Comparison of ENCODE assay signal across 8 cellular contexts in the genomic region with DNA sequence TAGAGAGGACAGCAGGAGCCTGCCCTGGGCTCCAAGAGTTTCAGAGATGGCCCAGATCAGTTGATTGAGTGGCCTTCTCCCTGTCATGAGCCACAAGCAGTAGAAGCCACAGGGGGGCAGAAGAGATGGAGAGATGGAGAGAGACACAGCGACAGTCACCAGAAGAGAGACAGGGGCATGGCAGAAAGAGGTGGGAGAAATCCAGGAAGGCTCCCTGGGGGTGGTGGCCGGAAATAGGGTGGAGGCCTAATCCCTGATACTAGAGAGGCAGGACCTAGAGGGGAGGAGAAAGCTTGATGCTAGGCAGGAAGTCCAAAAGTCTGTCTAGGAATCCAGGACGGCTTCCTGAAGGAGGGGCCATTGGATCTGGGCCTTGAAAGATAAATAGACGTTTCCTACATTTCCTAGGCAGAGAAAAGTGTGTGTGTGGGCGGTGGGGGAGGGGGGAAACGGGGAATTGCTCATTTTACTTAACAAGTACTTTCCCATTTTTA. TPM values are rescaled to one million over a fixed set of nuclear protein-coding genes. Genes with fewer than 3 reads are reported as not detected.
A peak's percentile ranks its signal among the peaks of the same experiment; 100 is the strongest.
DNase-seq lines count a peak whose midpoint lies in the region; ATAC-seq and TF ChIP-seq lines count a peak whose summit lies in the region.

No MANE protein-coding gene starts in this region.

- 56% methylated on average over 3 of the region's 6 CpGs for WGBS in mesenchymal stem cell

- H3K9me3 ChIP-seq in SJCRH30 (replicated peaks) (no peaks in the 10 kb centered on the region), breast epithelium (no peaks in the 10 kb centered on the region), mesenchymal stem cell (ENCODE audit: control insufficient read depth, low read length) (no peaks in the 10 kb centered on the region), vagina (no peaks in the 10 kb centered on the region)

- no peak overlapping the region for H3K4ac ChIP-seq in mesenchymal stem cell (ENCODE audit: low read depth in 1 of 2, low read length in 2 of 2)

- no peak overlapping the region for H2BK15ac ChIP-seq in mesenchymal stem cell (ENCODE audit: low read depth, poor library complexity, severe bottlenecking)

- H3K4me3 ChIP-seq in SJCRH30 (no peak overlapping the region), breast epithelium (peak overlapping the region; percentile 32 to 84 (median 80)), mesenchymal stem cell (ENCODE audit: insufficient read depth in 1 of 2, low read depth in 1 of 2, low read length in 2 of 2) (no peak overlapping the region), vagina (peak overlapping the region in 1 of 2 donors; percentile 69)

- H2AK5ac ChIP-seq in mesenchymal stem cell (ENCODE audit: low read length, severe bottlenecking), result no peak overlapping the region

- peak overlapping the region; percentile 72 for H3K9ac ChIP-seq in mesenchymal stem cell (ENCODE audit: low read length)

- H2BK120ac ChIP-seq in mesenchymal stem cell (ENCODE audit: low read depth, low read length), result no peak overlapping the region

- no peak overlapping the region for H3K14ac ChIP-seq in mesenchymal stem cell (ENCODE audit: low read length in 2 of 2)

- H3K27me3 ChIP-seq in SJCRH30 (no peaks in the 10 kb centered on the region; the same call in 1 of the 2 replicates), breast epithelium (no peaks in the 10 kb centered on the region), mesenchymal stem cell (ENCODE audit: control insufficient read depth in 1 of 2, insufficient read depth in 1 of 2, low read length in 2 of 2) (no peaks in the 10 kb centered on the region), vagina (no peaks in the 10 kb centered on the region)

- no peak overlapping the region for H3K27ac ChIP-seq in SJCRH30
- peak overlapping the region; percentile 95 to 97 for H3K27ac ChIP-seq in breast epithelium
- H3K27ac ChIP-seq in mesenchymal stem cell (ENCODE audit: low read length, poor library complexity, severe bottlenecking), result no peak overlapping the region
- H3K27ac ChIP-seq in vagina, result peak overlapping the region; percentile 89

- H3K4me1 ChIP-seq in SJCRH30 (no peaks in the 10 kb centered on the region), breast epithelium (peaks cover 3 to 10% of the 10 kb centered on the region in 2 donors), mesenchymal stem cell (ENCODE audit: control insufficient read depth, insufficient read depth, low read depth, low read length) (peaks cover 16% of the 10 kb centered on the region), vagina (peaks cover 55% of the 10 kb centered on the region)

- peak overlapping the region; percentile 12 for H4K8ac ChIP-seq in mesenchymal stem cell (ENCODE audit: low read length)

- no peak overlapping the region for H4K91ac ChIP-seq in mesenchymal stem cell (ENCODE audit: low read length)

- intact Hi-C loops in breast epithelium (cut with DNase I; ENCODE audit: low total_unique reads), result no loop called here
- intact Hi-C loops in vagina (cut with DNase I), result no loop called here

- H3K4me2 ChIP-seq in mesenchymal stem cell (ENCODE audit: low read length, poor library complexity, severe bottlenecking), result no peak overlapping the region

- H3K23ac ChIP-seq in mesenchymal stem cell (ENCODE audit: low read length in 2 of 2), result no peak overlapping the region

- no peak overlapping the region for H2BK5ac ChIP-seq in mesenchymal stem cell (ENCODE audit: low read depth, low read length, poor library complexity, severe bottlenecking)

- H3K18ac ChIP-seq in mesenchymal stem cell (ENCODE audit: low read depth in 1 of 2, low read length in 2 of 2), result peak overlapping the region; percentile 6 to 11

- DNase-seq in activated CD8-positive, alpha-beta memory T cell treated with anti-CD3 and anti-CD28 coated beads, Interleukin-2, amount 50 U/mL, for 4 hours, result peak; percentile 43
- DNase-seq in activated CD8-positive, alpha-beta memory T cell treated with anti-CD3 and anti-CD28 coated beads for 24 hours, result no peak
- DNase-seq in SJCRH30 (peak; percentile 42 to 53), breast epithelium (ENCODE audit: low spot score in 2 of 2) (no peak), mesenchymal stem cell (no peak), vagina (ENCODE audit: extremely low spot score in 2 of 2) (no peak)

- TF ChIP-seq POLR2A in breast epithelium (IDR thresholded peaks at IDR 0.05) (no peak), vagina (IDR thresholded peaks at IDR 0.05) (no peak)

- H3K36me3 ChIP-seq in SJCRH30, result no peaks in the 10 kb centered on the region
- no peaks in the 10 kb centered on the region for H3K36me3 ChIP-seq in breast epithelium
- H3K36me3 ChIP-seq in mesenchymal stem cell (ENCODE audit: control insufficient read depth in 1 of 2, insufficient read depth in 2 of 2, low read depth in 1 of 2, low read length in 2 of 2), result peaks cover 3 to 4% of the 10 kb centered on the region in 2 experiments
- no peaks in the 10 kb centered on the region for H3K36me3 ChIP-seq in vagina

- H3K79me1 ChIP-seq in mesenchymal stem cell (replicated peaks; ENCODE audit: low read length, poor library complexity, severe bottlenecking), result no peaks in the 10 kb centered on the region

- no peak overlapping the region for H2AFZ ChIP-seq in mesenchymal stem cell (ENCODE audit: low read depth, low read length)

- H2BK12ac ChIP-seq in mesenchymal stem cell (ENCODE audit: low read length in 2 of 2), result no peak overlapping the region

- TF ChIP-seq CTCF in breast epithelium (IDR thresholded peaks at IDR 0.05) (peak in 2 of 3 donors; percentile 22 to 38), vagina (IDR thresholded peaks at IDR 0.05) (peak in 1 of 3 experiments; percentile 34)

- ATAC-seq in GM18858 (IDR thresholded peaks at IDR 0.05; ENCODE audit: unreplicated experiment), result no peak
- ATAC-seq in GM19395 (IDR thresholded peaks at IDR 0.05; ENCODE audit: unreplicated experiment), result no peak

RNA-seq across cellular contexts. Expression of gene TPM4, which starts 9.6 kb away (rescaled TPM):
- total RNA-seq in SJCRH30 (2014; rRNA removed; shearing (Covaris generic)), result 408 and 419 TPM in 2 replicates
- total RNA-seq in breast epithelium (100 to 1,000 TPM; 257 to 652 (median 430) TPM), vagina (409 TPM)
- 881 TPM for polyA plus RNA-seq in mesenchymal stem cell (2013, experiment 1 of 2)
- 886 TPM for polyA plus RNA-seq in mesenchymal stem cell (2013, experiment 2 of 2)

RNA-seq across cellular contexts. Expression of gene RAB8A, which starts 45.0 kb away (rescaled TPM):
- total RNA-seq in SJCRH30 (2014; rRNA removed; shearing (Covaris generic)), result 102 and 104 TPM in 2 replicates
- 10 to 100 TPM; 34.7 to 40.6 (median 38.8) TPM for total RNA-seq in breast epithelium
- polyA plus RNA-seq in mesenchymal stem cell (2013, experiment 1 of 2), result 54.8 TPM
- 54.2 TPM for polyA plus RNA-seq in mesenchymal stem cell (2013, experiment 2 of 2)
- total RNA-seq in vagina, result 30.4 TPM

Comparison
In these comparisons a context has a peak if more than half of its experiments do, and no peak if none do; other contexts are left out.
1. DNase-seq: peak in activated CD8-positive, alpha-beta memory T cell treated with anti-CD3 and anti-CD28 coated beads, Interleukin-2, amount 50 U/mL, for 4 hours (single experiment) and SJCRH30 (2 of 2); none in activated CD8-positive, alpha-beta memory T cell treated with anti-CD3 and anti-CD28 coated beads for 24 hours (single experiment), breast epithelium (0 of 2), mesenchymal stem cell (single experiment) and vagina (0 of 2).
2. H3K27ac ChIP-seq: peak in breast epithelium (2 of 2) and vagina (single experiment); none in SJCRH30 (single experiment) and mesenchymal stem cell (single experiment).
3. H3K4me3 ChIP-seq: peak in breast epithelium (3 of 3); none in SJCRH30 (single experiment) and mesenchymal stem cell (0 of 2).